In the genomic region with DNA sequence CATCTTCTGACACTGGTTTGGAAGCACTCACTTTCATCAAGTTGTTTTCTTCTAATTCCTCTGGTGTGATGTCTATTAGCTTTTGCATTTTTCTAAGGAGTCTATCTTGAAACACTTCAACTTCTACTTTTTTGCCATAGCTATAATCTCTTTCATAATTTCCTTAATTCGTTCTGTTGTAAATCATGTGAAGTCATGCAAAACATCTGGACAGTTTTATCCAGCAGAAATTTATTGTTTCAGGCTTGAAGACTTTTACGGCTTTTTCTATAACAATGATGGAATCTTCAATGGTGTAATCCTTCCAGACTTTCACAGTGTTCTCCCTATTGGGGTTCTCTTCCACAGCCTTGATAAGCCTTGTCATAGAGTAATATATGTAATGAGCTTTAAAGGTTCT, we compare ENCODE assay signal across 19 cellular contexts.
"Had no signal": no experiment of that assay in that cellular context is flagged by ENCODE, and none has a peak within 500 bp of the region (broad histone marks: within the 10 kb centered on the region; RNA-seq: fewer than 3 reads in every experiment).

No MANE protein-coding gene starts in this region.

- H3K9ac ChIP-seq: parathyroid adenoma had no signal

- H3K27ac ChIP-seq: colonic mucosa, epithelial cell of prostate, lower lobe of right lung, neutrophil, parathyroid adenoma, right lobe of liver, stomach, thyroid gland had no signal

- H3K4me1 ChIP-seq: colonic mucosa, lower lobe of right lung, parathyroid adenoma, right lobe of liver, stomach, thyroid gland had no signal

- H3K4me3 ChIP-seq: colonic mucosa, lower lobe of right lung, right lobe of liver, stomach, thyroid gland had no signal

- ATAC-seq: esophagus mucosa; left ventricle myocardium superior; lower lobe of right lung; natural killer cell; right lobe of liver; stimulated activated effector memory CD8-positive, alpha-beta T cell treated with anti-CD3 and anti-CD28 coated beads, Interleukin-12 subunit alpha, Interleukin-12 subunit beta, amount 100 ng/mL, for 72 hours had no signal

- H2AFZ ChIP-seq: parathyroid adenoma had no signal

- H3K27me3 ChIP-seq: colonic mucosa, neutrophil, right lobe of liver, stomach, thyroid gland had no signal

- H3K9me3 ChIP-seq: colonic mucosa, lower lobe of right lung, neutrophil, right lobe of liver, thyroid gland had no signal

- DNase-seq: colonic mucosa; effector CD8-positive, alpha-beta T cell; endodermal cell; foreskin melanocyte; left ventricle myocardium superior; lower lobe of right lung; natural killer cell; right lobe of liver; stimulated activated CD4-positive, alpha-beta T cell treated with anti-CD3 and anti-CD28 coated beads, Interleukin-2, amount 100 ng/mL, for 24 hours; stimulated activated CD4-positive, alpha-beta T cell treated with anti-CD3 and anti-CD28 coated beads, Interleukin-4, amount 100 ng/mL, for 24 hours; stimulated activated naive CD4-positive, alpha-beta T cell treated with Interleukin-2 at 50 U/mL for 16 hours; stomach; thyroid gland; trophoblast cell had no signal

- H3K36me3 ChIP-seq: colonic mucosa, lower lobe of right lung, neutrophil, right lobe of liver, stomach, thyroid gland had no signal
